ENCODE assay signal across 13 cellular contexts in the genomic region with DNA sequence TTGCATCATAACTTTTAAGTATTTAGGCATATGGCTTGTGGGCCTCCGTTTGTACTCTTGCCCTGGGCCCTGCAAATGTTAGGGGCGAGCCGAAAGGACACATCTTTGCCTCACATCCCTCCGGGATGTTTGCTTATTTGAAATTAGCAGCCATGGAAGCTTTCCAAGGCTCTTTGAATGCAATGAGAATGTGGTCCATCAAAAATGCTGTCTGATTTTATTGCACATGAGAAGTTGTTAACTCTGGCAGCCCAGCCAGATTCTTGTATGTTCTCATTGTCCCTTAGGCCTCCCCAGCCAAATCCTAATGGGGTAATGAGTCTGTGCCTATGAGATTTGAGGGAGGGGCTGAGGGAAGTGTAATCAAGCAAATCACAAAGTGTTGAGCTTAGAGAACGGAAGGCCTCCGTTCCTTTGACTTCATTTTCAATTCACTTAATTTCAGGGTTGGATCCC.
A peak's percentile ranks its signal among the peaks of the same experiment; 100 is the strongest.
DNase-seq lines count a peak whose midpoint lies in the region; ATAC-seq and TF ChIP-seq lines count a peak whose summit lies in the region.
"Had no signal": no experiment of that assay in that cellular context is flagged by ENCODE, and none has a peak within 500 bp of the region (broad histone marks: within the 10 kb centered on the region; RNA-seq: fewer than 3 reads in every experiment).

No MANE protein-coding gene starts in this region.

- H3K9me3 Mint-ChIP-seq in nephron progenitor cell, result peaks cover 9% of the 10 kb centered on the region
- H3K9me3 Mint-ChIP-seq: activated naive CD8-positive, alpha-beta T cell treated with anti-CD3 and anti-CD28 coated beads, Interleukin-2, amount 10 ng/mL, durations not matched to agents 7 days and 5 days had no signal

- no peak overlapping the region for H3K27ac Mint-ChIP-seq in nephron progenitor cell
- H3K27ac Mint-ChIP-seq: activated naive CD8-positive, alpha-beta T cell treated with anti-CD3 and anti-CD28 coated beads, Interleukin-2, amount 10 ng/mL, durations not matched to agents 7 days and 5 days; T-cell had no signal

- H3K4me1 Mint-ChIP-seq in nephron progenitor cell, result peaks cover 49% of the 10 kb centered on the region
- H3K4me1 Mint-ChIP-seq: activated naive CD8-positive, alpha-beta T cell treated with anti-CD3 and anti-CD28 coated beads, Interleukin-2, amount 10 ng/mL, durations not matched to agents 7 days and 5 days; T-cell had no signal

- H3K36me3 Mint-ChIP-seq in nephron progenitor cell (ENCODE audit: low read depth), result peaks cover 3% of the 10 kb centered on the region
- H3K36me3 Mint-ChIP-seq: activated naive CD8-positive, alpha-beta T cell treated with anti-CD3 and anti-CD28 coated beads, Interleukin-2, amount 10 ng/mL, durations not matched to agents 7 days and 5 days; T-cell had no signal

- no peak overlapping the region for H3K4me3 Mint-ChIP-seq in nephron progenitor cell
- H3K4me3 Mint-ChIP-seq: activated naive CD8-positive, alpha-beta T cell treated with anti-CD3 and anti-CD28 coated beads, Interleukin-2, amount 10 ng/mL, durations not matched to agents 7 days and 5 days; T-cell had no signal

- H3K4me3 ChIP-seq in fibroblast of the aortic adventitia (ENCODE audit: low read depth, low read length), result no peak overlapping the region
- H3K4me3 ChIP-seq: lung had no signal

- peak; percentile 74 for ATAC-seq in sciatic nerve
- ATAC-seq in GM19023 (IDR thresholded peaks at IDR 0.05; ENCODE audit: unreplicated experiment), result no peak
- ATAC-seq: T-cell had no signal

- intact Hi-C loops in sciatic nerve (cut with DNase I), result no loop called here

- no peaks in the 10 kb centered on the region for H3K27me3 Mint-ChIP-seq in nephron progenitor cell (ENCODE audit: low read depth, poor library complexity)
- H3K27me3 Mint-ChIP-seq: activated naive CD8-positive, alpha-beta T cell treated with anti-CD3 and anti-CD28 coated beads, Interleukin-2, amount 10 ng/mL, durations not matched to agents 7 days and 5 days; T-cell had no signal

- DNase-seq in GM03348 (ENCODE audit: low spot score), result peak; percentile 21
- DNase-seq in NCI-H2081 treated with DMSO at 0.1 percent for 48 hours (lab: John Stamatoyannopoulos, UW), result peak; percentile 46
- peak; percentile 76 for DNase-seq in fibroblast of the aortic adventitia (ENCODE audit: low read depth)
- no peak for DNase-seq in sciatic nerve (ENCODE audit: low spot score)
- no peak for DNase-seq in midbrain (lab: John Stamatoyannopoulos, UW)
- no peak for DNase-seq in nephron progenitor cell
- no peak for DNase-seq in Ammon's horn (ENCODE audit: low spot score)
- DNase-seq: activated naive CD8-positive, alpha-beta T cell treated with anti-CD3 and anti-CD28 coated beads, Interleukin-2, amount 10 ng/mL, durations not matched to agents 7 days and 5 days; Karpas-422; NK-92 treated with Interleukin-12 subunit alpha and Interleukin-12 subunit beta, amount 100 ng/mL, for 24 hours; T-cell had no signal

- TF ChIP-seq CTCF in fibroblast of the aortic adventitia (IDR thresholded peaks at IDR 0.05; ENCODE audit: insufficient read depth, low read length) (no peak), nephron progenitor cell (IDR thresholded peaks at IDR 0.05) (no peak)

Comparison
In these comparisons a context has a peak if more than half of its experiments do, and no peak if none do; other contexts are left out.
1. DNase-seq: peak in GM03348 (single experiment), NCI-H2081 treated with DMSO at 0.1 percent for 48 hours (single experiment) and fibroblast of the aortic adventitia (single experiment); none in sciatic nerve (single experiment), midbrain (single experiment), nephron progenitor cell (single experiment) and Ammon's horn (single experiment).